ENCODE assay signal across 1 cellular context in the genomic region with DNA sequence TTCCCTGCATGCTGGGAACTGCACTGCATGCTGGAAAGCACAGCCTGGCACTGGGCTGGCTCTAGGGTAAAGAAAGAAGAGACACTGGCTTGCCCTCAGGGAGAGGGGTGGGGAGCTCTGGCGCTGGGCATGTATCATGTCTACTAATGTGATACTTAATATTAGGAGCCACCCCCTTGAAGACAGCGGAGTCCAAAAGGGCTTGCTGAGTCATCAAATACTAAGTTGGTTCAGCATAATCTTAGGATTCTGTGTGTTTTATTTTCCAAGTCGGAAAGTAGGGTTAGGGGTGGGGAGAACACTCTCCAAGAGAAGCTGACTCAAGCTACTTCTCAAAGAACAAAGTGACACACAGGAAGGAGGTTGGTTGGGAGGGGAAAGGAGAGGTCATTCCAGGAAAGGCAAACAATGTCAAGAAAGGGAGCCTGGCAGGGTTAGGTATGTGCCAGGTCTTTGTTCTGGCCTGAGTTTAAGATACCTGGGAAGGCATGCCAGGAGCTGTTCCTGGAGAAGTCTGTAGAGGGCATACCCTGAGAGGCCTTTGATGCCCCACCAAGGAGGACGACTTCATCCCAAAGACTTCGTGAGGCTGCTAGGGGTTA.
TF ChIP-seq lines count a peak whose summit lies in the region.

No MANE protein-coding gene starts in this region.

TF ChIP-seq in SK-N-SH treated with all-trans-retinoic acid at 6 μM for 48 hours, 23 proteins besides CTCF, POLR2A, EP300 and RAD21 (continued from another document):
- TF ChIP-seq, protein P1, sequence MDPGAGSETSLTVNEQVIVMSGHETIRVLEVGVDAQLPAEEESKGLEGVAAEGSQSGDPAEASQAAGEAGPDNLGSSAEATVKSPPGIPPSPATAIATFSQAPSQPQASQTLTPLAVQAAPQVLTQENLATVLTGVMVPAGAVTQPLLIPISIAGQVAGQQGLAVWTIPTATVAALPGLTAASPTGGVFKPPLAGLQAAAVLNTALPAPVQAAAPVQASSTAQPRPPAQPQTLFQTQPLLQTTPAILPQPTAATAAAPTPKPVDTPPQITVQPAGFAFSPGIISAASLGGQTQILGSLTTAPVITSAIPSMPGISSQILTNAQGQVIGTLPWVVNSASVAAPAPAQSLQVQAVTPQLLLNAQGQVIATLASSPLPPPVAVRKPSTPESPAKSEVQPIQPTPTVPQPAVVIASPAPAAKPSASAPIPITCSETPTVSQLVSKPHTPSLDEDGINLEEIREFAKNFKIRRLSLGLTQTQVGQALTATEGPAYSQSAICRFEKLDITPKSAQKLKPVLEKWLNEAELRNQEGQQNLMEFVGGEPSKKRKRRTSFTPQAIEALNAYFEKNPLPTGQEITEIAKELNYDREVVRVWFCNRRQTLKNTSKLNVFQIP (CRISPR knock-in tag; IDR thresholded peaks at IDR 0.05; ENCODE audit: borderline replicate concordance, low read depth), result no peak
- TF ChIP-seq PPARA (CRISPR knock-in tag; IDR thresholded peaks at IDR 0.05; ENCODE audit: borderline replicate concordance) (no peak), ZNF565 (CRISPR knock-in tag; conservative IDR thresholded peaks at IDR 0.05; ENCODE audit: low read depth) (no peak), CSDC2 (CRISPR knock-in tag; IDR thresholded peaks at IDR 0.05) (no peak), BACH2 (CRISPR knock-in tag; IDR thresholded peaks at IDR 0.05; ENCODE audit: borderline replicate concordance) (no peak), ZFP3 (CRISPR knock-in tag; IDR thresholded peaks at IDR 0.05) (no peak)
- TF ChIP-seq, protein P2, sequence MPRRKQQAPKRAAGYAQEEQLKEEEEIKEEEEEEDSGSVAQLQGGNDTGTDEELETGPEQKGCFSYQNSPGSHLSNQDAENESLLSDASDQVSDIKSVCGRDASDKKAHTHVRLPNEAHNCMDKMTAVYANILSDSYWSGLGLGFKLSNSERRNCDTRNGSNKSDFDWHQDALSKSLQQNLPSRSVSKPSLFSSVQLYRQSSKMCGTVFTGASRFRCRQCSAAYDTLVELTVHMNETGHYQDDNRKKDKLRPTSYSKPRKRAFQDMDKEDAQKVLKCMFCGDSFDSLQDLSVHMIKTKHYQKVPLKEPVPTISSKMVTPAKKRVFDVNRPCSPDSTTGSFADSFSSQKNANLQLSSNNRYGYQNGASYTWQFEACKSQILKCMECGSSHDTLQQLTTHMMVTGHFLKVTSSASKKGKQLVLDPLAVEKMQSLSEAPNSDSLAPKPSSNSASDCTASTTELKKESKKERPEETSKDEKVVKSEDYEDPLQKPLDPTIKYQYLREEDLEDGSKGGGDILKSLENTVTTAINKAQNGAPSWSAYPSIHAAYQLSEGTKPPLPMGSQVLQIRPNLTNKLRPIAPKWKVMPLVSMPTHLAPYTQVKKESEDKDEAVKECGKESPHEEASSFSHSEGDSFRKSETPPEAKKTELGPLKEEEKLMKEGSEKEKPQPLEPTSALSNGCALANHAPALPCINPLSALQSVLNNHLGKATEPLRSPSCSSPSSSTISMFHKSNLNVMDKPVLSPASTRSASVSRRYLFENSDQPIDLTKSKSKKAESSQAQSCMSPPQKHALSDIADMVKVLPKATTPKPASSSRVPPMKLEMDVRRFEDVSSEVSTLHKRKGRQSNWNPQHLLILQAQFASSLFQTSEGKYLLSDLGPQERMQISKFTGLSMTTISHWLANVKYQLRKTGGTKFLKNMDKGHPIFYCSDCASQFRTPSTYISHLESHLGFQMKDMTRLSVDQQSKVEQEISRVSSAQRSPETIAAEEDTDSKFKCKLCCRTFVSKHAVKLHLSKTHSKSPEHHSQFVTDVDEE (CRISPR knock-in tag; IDR thresholded peaks at IDR 0.05), result no peak
